In the genomic region with DNA sequence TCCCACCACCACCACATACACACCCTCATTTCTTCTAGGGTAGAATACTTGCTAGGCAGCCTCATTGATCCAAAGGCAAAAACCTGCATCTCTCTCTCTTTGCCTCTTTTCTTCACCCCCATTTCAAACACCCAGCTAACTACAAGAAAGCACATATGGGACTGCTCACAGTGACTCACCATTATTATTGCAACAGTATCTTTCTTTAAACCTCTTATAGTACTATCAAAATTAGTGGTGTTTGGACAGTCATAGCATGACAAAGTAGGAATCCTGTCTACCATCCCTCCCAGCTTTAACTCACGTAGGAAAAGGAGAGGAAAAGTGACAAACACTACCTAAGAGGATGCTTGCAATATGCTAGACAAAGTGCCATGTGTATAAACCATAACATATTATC, we compare ENCODE assay signal across 1 cellular context.
TF ChIP-seq lines count a peak whose summit lies in the region.

No MANE protein-coding gene starts in this region.

TF ChIP-seq in IMR-90, 13 proteins besides CTCF, POLR2A, EP300 and RAD21:
- TF ChIP-seq, protein P1, sequence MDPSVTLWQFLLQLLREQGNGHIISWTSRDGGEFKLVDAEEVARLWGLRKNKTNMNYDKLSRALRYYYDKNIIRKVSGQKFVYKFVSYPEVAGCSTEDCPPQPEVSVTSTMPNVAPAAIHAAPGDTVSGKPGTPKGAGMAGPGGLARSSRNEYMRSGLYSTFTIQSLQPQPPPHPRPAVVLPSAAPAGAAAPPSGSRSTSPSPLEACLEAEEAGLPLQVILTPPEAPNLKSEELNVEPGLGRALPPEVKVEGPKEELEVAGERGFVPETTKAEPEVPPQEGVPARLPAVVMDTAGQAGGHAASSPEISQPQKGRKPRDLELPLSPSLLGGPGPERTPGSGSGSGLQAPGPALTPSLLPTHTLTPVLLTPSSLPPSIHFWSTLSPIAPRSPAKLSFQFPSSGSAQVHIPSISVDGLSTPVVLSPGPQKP (IDR thresholded peaks at IDR 0.05; ENCODE audit: borderline replicate concordance, low read depth, low read length): no peak
- TF ChIP-seq MXI1 (IDR thresholded peaks at IDR 0.05; ENCODE audit: borderline replicate concordance, low read depth, low read length): no peak
- no peak for TF ChIP-seq CEBPB (IDR thresholded peaks at IDR 0.05; ENCODE audit: low read depth, low read length)
- no peak for TF ChIP-seq MAZ (IDR thresholded peaks at IDR 0.05; ENCODE audit: borderline replicate concordance, low read depth, low read length)
- TF ChIP-seq RFX5 (IDR thresholded peaks at IDR 0.05; ENCODE audit: low read depth, low read length): no peak
- TF ChIP-seq NFE2L2 (IDR thresholded peaks at IDR 0.05; ENCODE audit: low read depth, low read length): no peak
- TF ChIP-seq, protein P2, sequence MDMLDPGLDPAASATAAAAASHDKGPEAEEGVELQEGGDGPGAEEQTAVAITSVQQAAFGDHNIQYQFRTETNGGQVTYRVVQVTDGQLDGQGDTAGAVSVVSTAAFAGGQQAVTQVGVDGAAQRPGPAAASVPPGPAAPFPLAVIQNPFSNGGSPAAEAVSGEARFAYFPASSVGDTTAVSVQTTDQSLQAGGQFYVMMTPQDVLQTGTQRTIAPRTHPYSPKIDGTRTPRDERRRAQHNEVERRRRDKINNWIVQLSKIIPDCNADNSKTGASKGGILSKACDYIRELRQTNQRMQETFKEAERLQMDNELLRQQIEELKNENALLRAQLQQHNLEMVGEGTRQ (IDR thresholded peaks at IDR 0.05; ENCODE audit: low read depth, low read length): no peak
- TF ChIP-seq BHLHE40 (IDR thresholded peaks at IDR 0.05; ENCODE audit: low read depth, low read length): no peak
- no peak for TF ChIP-seq RCOR1 (IDR thresholded peaks at IDR 0.05; ENCODE audit: insufficient replicate concordance, low read length)
- TF ChIP-seq CHD1 (IDR thresholded peaks at IDR 0.05; ENCODE audit: low read depth, low read length): no peak
- TF ChIP-seq FOS (IDR thresholded peaks at IDR 0.05; ENCODE audit: low read depth, low read length): no peak
- TF ChIP-seq MAFK (IDR thresholded peaks at IDR 0.05; ENCODE audit: low read depth, low read length): no peak
- no peak for TF ChIP-seq SMC3 (IDR thresholded peaks at IDR 0.05; ENCODE audit: low read depth, low read length)
